ENCODE assay signal across 9 cellular contexts in the genomic region with DNA sequence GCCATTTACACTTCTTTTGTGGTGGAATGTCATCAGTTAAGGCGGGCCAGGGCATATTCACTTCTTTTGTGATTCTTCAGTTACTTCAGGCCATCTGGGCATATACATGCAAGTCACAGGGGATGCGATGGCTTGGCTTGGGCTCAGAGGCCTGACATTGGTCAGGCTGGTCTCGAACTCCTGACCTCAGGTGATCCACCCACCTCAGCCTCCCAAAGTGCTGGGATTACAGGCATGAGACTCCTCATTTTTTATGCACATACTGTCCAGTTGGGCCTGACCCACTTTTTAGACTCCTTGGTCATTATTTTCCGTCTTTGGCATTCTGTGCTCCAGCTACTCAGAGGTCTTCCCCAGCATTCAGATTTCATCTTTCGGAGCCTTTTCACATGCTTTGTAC. TPM values are rescaled to one million over a fixed set of nuclear protein-coding genes. Genes with fewer than 3 reads are reported as not detected.
DNase-seq lines count a peak whose midpoint lies in the region; ATAC-seq and TF ChIP-seq lines count a peak whose summit lies in the region.
"Not testable (repeated sequence)": the region's sequence is repeated elsewhere in the genome, so short reads cannot be mapped to it uniquely, and the experiment has no call there.
"Had no signal": no experiment of that assay in that cellular context is flagged by ENCODE, and none has a peak within 500 bp of the region (broad histone marks: within the 10 kb centered on the region; RNA-seq: fewer than 3 reads in every experiment).

No MANE protein-coding gene starts in this region.

- H3K4me2 ChIP-seq in H9 (ENCODE audit: insufficient read depth, insufficient read length, low read length), result peak overlapping the region; percentile 6

- H2AK5ac ChIP-seq in H9 (ENCODE audit: insufficient read length, low read length), result not testable (repeated sequence)

- H3K23ac ChIP-seq in H9 (ENCODE audit: insufficient read length, low read depth, low read length), result not testable (repeated sequence)

- H3K56ac ChIP-seq in H9 (ENCODE audit: insufficient read length, low read depth, low read length), result not testable (repeated sequence)

- H2BK120ac ChIP-seq in H9 (ENCODE audit: low read depth, low read length, poor library complexity, severe bottlenecking), result not testable (repeated sequence)

- H3K9me3 ChIP-seq in ES-I3 (ENCODE audit: control insufficient read depth, insufficient read depth, low read length); H9 (ENCODE audit: control insufficient read depth, low read depth, low read length); iPS DF 6.9 (ENCODE audit: control insufficient read depth, insufficient read depth, low read length); iPS-20b (ENCODE audit: insufficient read depth, low read depth, low read length): not testable (repeated sequence)
- H3K9me3 ChIP-seq in HUES6 (ENCODE audit: control insufficient read depth, insufficient read depth, low read depth, low read length) (peaks cover 16% of the 10 kb centered on the region), endodermal cell (ENCODE audit: control insufficient read depth, low read length) (peaks cover 12% of the 10 kb centered on the region)

- not testable (repeated sequence) for H2BK15ac ChIP-seq in H9 (ENCODE audit: low read depth, low read length)

- CTCF ChIA-PET in WTC11 (lab: Charles Lee), result not testable (repeated sequence)

- H2BK5ac ChIP-seq in H9 (ENCODE audit: insufficient read length, low read length), result not testable (repeated sequence)

- H3K4me1 Mint-ChIP-seq in H9 (peaks cover 26 to 53% of the 10 kb centered on the region in 2 experiments), WTC11 (peaks cover 64% of the 10 kb centered on the region), endodermal cell (peaks cover 43% of the 10 kb centered on the region)

- not testable (repeated sequence) for H3K18ac ChIP-seq in H9 (ENCODE audit: insufficient read length, low read depth, low read length)

- H3K4me3 Mint-ChIP-seq in H9, result peak overlapping the region; percentile 50 to 88; a peak in 3 of 5 replicates
- H3K4me3 Mint-ChIP-seq in WTC11, result peak overlapping the region; percentile 92
- peak overlapping the region; percentile 81 for H3K4me3 Mint-ChIP-seq in endodermal cell

- peaks cover 11% of the 10 kb centered on the region; the same call in 1 of the 2 replicates for H3K79me2 ChIP-seq in H9 (ENCODE audit: insufficient read depth, low read length)

- peak; percentile 72 for ATAC-seq in WTC11

- peak overlapping the region in 1 of 3 experiments; percentile 99; a peak in 3 of 7 replicates for H3K27ac Mint-ChIP-seq in H9
- H3K27ac Mint-ChIP-seq in WTC11, result peak overlapping the region; percentile 98
- peak overlapping the region; percentile 99 for H3K27ac Mint-ChIP-seq in endodermal cell

- no CpG with 5 or more reads among the region's 5 CpGs for WGBS in H9 (ENCODE audit: extremely low coverage, insufficient read length, low lambda C conversion rate)
- 86 to 91% methylated on average over 5 of the region's 5 CpGs for WGBS in endodermal cell (ENCODE audit: insufficient coverage in 1 of 2, insufficient read length in 1 of 2), 2 experiments
- WGBS in iPS DF 6.9 (ENCODE audit: insufficient coverage, insufficient read length), result no CpG with 5 or more reads among the region's 5 CpGs

- H3K36me3 ChIP-seq in ES-I3 (ENCODE audit: insufficient read depth, low read length); endodermal cell (ENCODE audit: control insufficient read depth, insufficient read depth, low read length); iPS DF 6.9 (ENCODE audit: control insufficient read depth, insufficient read depth, low read length); iPS-20b (ENCODE audit: insufficient read depth, low read depth, low read length): not testable (repeated sequence)
- H3K36me3 ChIP-seq in HUES6 (ENCODE audit: control insufficient read depth, insufficient read depth, low read length), result peaks cover 29% of the 10 kb centered on the region

- not testable (repeated sequence) for TF ChIP-seq CTCF in H9 (conservative IDR thresholded peaks at IDR 0.05); WTC11 (IDR thresholded peaks at IDR 0.05); endodermal cell (conservative IDR thresholded peaks at IDR 0.05)

- not testable (repeated sequence) for H4K5ac ChIP-seq in H9 (ENCODE audit: insufficient read length, low read depth, low read length)

- not testable (repeated sequence) for H3K14ac ChIP-seq in H9 (ENCODE audit: insufficient read depth, low read length)

- H3T11ph ChIP-seq in H9 (ENCODE audit: low read length), result not testable (repeated sequence)

- peak overlapping the region; percentile 69 for H3K27ac ChIP-seq in H9 (ENCODE audit: insufficient read length, low read depth, low read length)
- peak overlapping the region; percentile 91 for H3K27ac ChIP-seq in HUES6 (ENCODE audit: low read depth, low read length)
- not testable (repeated sequence) for H3K27ac ChIP-seq in endodermal cell (ENCODE audit: low read depth, low read length); iPS DF 6.9 (ENCODE audit: low read length)
- peak overlapping the region; percentile 39 for H3K27ac ChIP-seq in iPS-20b (ENCODE audit: low read length)

- H4K91ac ChIP-seq in H9 (ENCODE audit: insufficient read length, low read depth, low read length), result not testable (repeated sequence)

- H3K36me3 Mint-ChIP-seq in H9 (ENCODE audit: insufficient read depth in 1 of 3, low read depth in 3 of 3) (peaks cover 11 to 36% (median 13%) of the 10 kb centered on the region in 3 experiments), WTC11 (peaks cover 47% of the 10 kb centered on the region), endodermal cell (ENCODE audit: low read depth) (peaks cover 24% of the 10 kb centered on the region)

- H3K9me3 Mint-ChIP-seq in H9 (peaks cover 8 to 12% of the 10 kb centered on the region in 2 experiments; a peak in 4 of 5 replicates), WTC11 (peaks cover 17% of the 10 kb centered on the region), endodermal cell (peaks cover 14% of the 10 kb centered on the region)

- not testable (repeated sequence) for H3K23me2 ChIP-seq in H9 (ENCODE audit: insufficient read length, low read depth, low read length, poor library complexity, severe bottlenecking)

- peak overlapping the region; percentile 24 for H3K9ac ChIP-seq in ES-I3 (ENCODE audit: low read depth, low read length)
- not testable (repeated sequence) for H3K9ac ChIP-seq in H9 (ENCODE audit: extremely low read depth, insufficient read length, low read length); endodermal cell (ENCODE audit: extremely low read depth, low read length, poor library complexity, severe bottlenecking); iPS-20b (ENCODE audit: low read depth, low read length)
- peak overlapping the region; percentile 82 for H3K9ac ChIP-seq in HUES6 (ENCODE audit: low read length)

- not testable (repeated sequence) for H2BK12ac ChIP-seq in H9 (ENCODE audit: insufficient read length, low read depth, low read length)

- not testable (repeated sequence) for H4K8ac ChIP-seq in H9 (replicated peaks; ENCODE audit: insufficient read length, low read depth, low read length)

- H3K4ac ChIP-seq in H9 (ENCODE audit: low read depth, low read length), result not testable (repeated sequence)

- peak overlapping the region; percentile 35; the same call in 1 of the 2 replicates for H3K4me3 ChIP-seq in HUES6 (ENCODE audit: low read depth, low read length)
- H3K4me3 ChIP-seq in endodermal cell (ENCODE audit: low read length), result not testable (repeated sequence)
- H3K4me3 ChIP-seq in iPS DF 6.9 (ENCODE audit: low read length), result peak overlapping the region; percentile 20; the same call in 1 of the 2 replicates
- 0 out of 2 replicates have a peak overlapping the region, but pooled peaks have one; percentile 7 for H3K4me3 ChIP-seq in iPS-20b (ENCODE audit: low read length)

- H3K4me1 ChIP-seq in ES-I3 (ENCODE audit: insufficient read depth, low read length), result peaks cover 24% of the 10 kb centered on the region
- not testable (repeated sequence) for H3K4me1 ChIP-seq in H9 (ENCODE audit: insufficient read depth, low read length); endodermal cell (ENCODE audit: control insufficient read depth, insufficient read depth, low read length); iPS DF 6.9 (ENCODE audit: control insufficient read depth, insufficient read depth, low read length)
- H3K4me1 ChIP-seq in HUES6 (ENCODE audit: control insufficient read depth, insufficient read depth, low read length), result peaks cover 31% of the 10 kb centered on the region
- H3K4me1 ChIP-seq in iPS-20b (ENCODE audit: insufficient read depth, low read length), result peaks cover 11% of the 10 kb centered on the region

- not testable (repeated sequence) for H3K27me3 ChIP-seq in H9 (ENCODE audit: insufficient read depth, low read length); HUES6 (ENCODE audit: control insufficient read depth, insufficient read depth, low read length); endodermal cell (ENCODE audit: control insufficient read depth, insufficient read depth, low read length, poor library complexity, severe bottlenecking); iPS DF 6.9 (ENCODE audit: control insufficient read depth, insufficient read depth, low read length); iPS-20b (ENCODE audit: insufficient read depth, low read length)

- DNase-seq in H9 (peak; percentile 52), endodermal cell (peak; percentile 72)
- not testable (repeated sequence) for DNase-seq in WTC11 (ENCODE audit: low spot score); iPS DF 6.9 (ENCODE audit: low read depth, low spot score)

- POLR2A ChIA-PET in WTC11 (lab: Charles Lee), result not testable (repeated sequence)

- H3K79me1 ChIP-seq in H9 (ENCODE audit: insufficient read depth, low read depth, low read length, poor library complexity, severe bottlenecking), result not testable (repeated sequence)

- not testable (repeated sequence) for H2BK20ac ChIP-seq in H9 (ENCODE audit: low read depth, low read length, poor library complexity, severe bottlenecking)

- not testable (repeated sequence) for H2AFZ ChIP-seq in H9 (ENCODE audit: low read length)

- not testable (repeated sequence) for H4K20me1 ChIP-seq in H9 (ENCODE audit: control insufficient read depth, insufficient read depth, insufficient read length)

- H3K27me3 Mint-ChIP-seq in H9 (ENCODE audit: low read depth); WTC11 (ENCODE audit: low read depth); endodermal cell (ENCODE audit: insufficient read depth): not testable (repeated sequence)

TF ChIP-seq in WTC11, 78 proteins besides CTCF, POLR2A, EP300 and RAD21:
- TF ChIP-seq TEAD1 (CRISPR knock-in tag; IDR thresholded peaks at IDR 0.05), result peak; percentile 41; the same call in 1 of the 2 replicates

RNA-seq across cellular contexts. Expression of a gene that starts 47.1 kb away (rescaled TPM):
- total RNA-seq in H9 (2021) (39.2 and 40.1 TPM in 2 replicates), WTC11 (2021) (26.2 to 33.7 TPM (median 26.3 TPM) in 3 replicates), endodermal cell (10 to 100 TPM; 31.3 to 31.6 TPM)
- polyA plus RNA-seq in endodermal cell (2013, experiment 1 of 2), result 32.7 TPM
- polyA plus RNA-seq in endodermal cell (2013, experiment 2 of 2), result 29.8 TPM

RNA-seq across cellular contexts. Expression of a gene that starts 47.3 kb away (rescaled TPM):
- total RNA-seq in H9 (2021) (1.3 and 1.4 TPM in 2 replicates), WTC11 (2021) (1.6 to 1.9 TPM (median 1.6 TPM) in 3 replicates), endodermal cell (1 to 10 TPM; 1.5 to 2.9 TPM)
- polyA plus RNA-seq in endodermal cell (2013, experiment 1 of 2), result 1.7 TPM
- 1.4 TPM for polyA plus RNA-seq in endodermal cell (2013, experiment 2 of 2)
- total RNA-seq: CD4-positive, CD25-positive, alpha-beta regulatory T cell had no signal
- polyA plus RNA-seq: CD14-positive monocyte; CD4-positive, CD25-positive, alpha-beta regulatory T cell had no signal
